10 cellular contexts compared by ENCODE assay signal in genomic region chr12:51855586-51856428, GRCh38. TPM values are rescaled to one million over a fixed set of nuclear protein-coding genes. Genes with fewer than 3 reads are reported as not detected.
A peak's percentile ranks its signal among the peaks of the same experiment; 100 is the strongest.
DNase-seq lines count a peak whose midpoint lies in the region; ATAC-seq and TF ChIP-seq lines count a peak whose summit lies in the region.
"Had no signal": no experiment of that assay in that cellular context is flagged by ENCODE, and none has a peak within 500 bp of the region (broad histone marks: within the 10 kb centered on the region; RNA-seq: fewer than 3 reads in every experiment).

No MANE protein-coding gene starts in this region.

- DNase-seq in HFFc6 (no peak), endothelial cell (ENCODE audit: low spot score) (peak; percentile 58), left lobe of liver (ENCODE audit: low spot score) (no peak), testis (peak; percentile 48)
- no peak for DNase-seq in activated CD8-positive, alpha-beta T cell treated with anti-CD3 and anti-CD28 coated beads, Interleukin-2, amount 10 ng/mL, durations not matched to agents 7 days and 5 days
- DNase-seq in stimulated activated CD4-positive, alpha-beta T cell treated with anti-CD3 and anti-CD28 coated beads, Interleukin-4, amount 100 ng/mL, for 4 hours: no peak
- DNase-seq: activated CD4-positive, alpha-beta T cell treated with anti-CD3 and anti-CD28 coated beads, Interleukin-2, amount 50 U/mL, for 48 hours had no signal

- H3K27ac ChIP-seq in testis: no peak overlapping the region

- peaks cover 3% of the 10 kb centered on the region for H3K4me1 ChIP-seq in testis

- intact Hi-C loops in testis (cut with DNase I; ENCODE audit: low total_unique reads): no loop called here

- CTCF ChIA-PET in activated CD8-positive, alpha-beta T cell treated with anti-CD3 and anti-CD28 coated beads, Interleukin-2, amount 10 ng/mL, durations not matched to agents 7 days and 5 days (lab: Charles Lee): no interaction called here

- H3K27ac Mint-ChIP-seq in HFFc6: peak overlapping the region; percentile 29; the same call in 1 of the 2 replicates
- H3K27ac Mint-ChIP-seq in endothelial cell (ENCODE audit: unreplicated experiment): peak overlapping the region; percentile 30
- H3K27ac Mint-ChIP-seq in activated CD8-positive, alpha-beta T cell treated with anti-CD3 and anti-CD28 coated beads, Interleukin-2, amount 10 ng/mL, durations not matched to agents 7 days and 5 days: no peak overlapping the region
- H3K27ac Mint-ChIP-seq: natural killer cell treated with Interleukin-12 subunit alpha and Interleukin-12 subunit beta and Interleukin-15 and Interleukin-18, amount 100 ng/mL, for 72 hours had no signal

- no peak for TF ChIP-seq POLR2A in testis (IDR thresholded peaks at IDR 0.05)

- no peak overlapping the region for H3K4me3 ChIP-seq in testis

- no peaks in the 10 kb centered on the region for H3K9me3 ChIP-seq in testis

- peaks cover 11% of the 10 kb centered on the region for H3K4me1 Mint-ChIP-seq in HFFc6 (ENCODE audit: low read depth)
- peaks cover 35% of the 10 kb centered on the region for H3K4me1 Mint-ChIP-seq in endothelial cell (ENCODE audit: unreplicated experiment)
- peaks cover 12% of the 10 kb centered on the region for H3K4me1 Mint-ChIP-seq in activated CD8-positive, alpha-beta T cell treated with anti-CD3 and anti-CD28 coated beads, Interleukin-2, amount 10 ng/mL, durations not matched to agents 7 days and 5 days (ENCODE audit: low read depth)

- H3K36me3 Mint-ChIP-seq in HFFc6 (ENCODE audit: low read depth): no peaks in the 10 kb centered on the region
- H3K36me3 Mint-ChIP-seq in endothelial cell (ENCODE audit: low read depth, unreplicated experiment): peaks cover 11% of the 10 kb centered on the region
- H3K36me3 Mint-ChIP-seq in activated CD8-positive, alpha-beta T cell treated with anti-CD3 and anti-CD28 coated beads, Interleukin-2, amount 10 ng/mL, durations not matched to agents 7 days and 5 days (ENCODE audit: low read depth): no peaks in the 10 kb centered on the region
- H3K36me3 Mint-ChIP-seq: natural killer cell treated with Interleukin-12 subunit alpha and Interleukin-12 subunit beta and Interleukin-15 and Interleukin-18, amount 100 ng/mL, for 72 hours had no signal

- no peaks in the 10 kb centered on the region for H3K9me3 Mint-ChIP-seq in HFFc6
- no peaks in the 10 kb centered on the region for H3K9me3 Mint-ChIP-seq in endothelial cell (ENCODE audit: unreplicated experiment)
- H3K9me3 Mint-ChIP-seq in activated CD8-positive, alpha-beta T cell treated with anti-CD3 and anti-CD28 coated beads, Interleukin-2, amount 10 ng/mL, durations not matched to agents 7 days and 5 days (ENCODE audit: insufficient read depth): no peaks in the 10 kb centered on the region
- H3K9me3 Mint-ChIP-seq: natural killer cell treated with Interleukin-12 subunit alpha and Interleukin-12 subunit beta and Interleukin-15 and Interleukin-18, amount 100 ng/mL, for 72 hours had no signal

- WGBS in testis, 2 donors: 12 to 19% methylated on average over 15 to 21 of the region's 21 CpGs

- TF ChIP-seq CTCF in HFFc6 (IDR thresholded peaks at IDR 0.05) (no peak), endothelial cell (IDR thresholded peaks at IDR 0.05; ENCODE audit: unreplicated experiment) (no peak), testis (IDR thresholded peaks at IDR 0.05) (no peak)

- H3K27me3 Mint-ChIP-seq in HFFc6 (ENCODE audit: insufficient read depth) (peaks cover 2% of the 10 kb centered on the region), endothelial cell (ENCODE audit: unreplicated experiment) (peaks cover 15% of the 10 kb centered on the region)
- peaks cover 32% of the 10 kb centered on the region for H3K27me3 Mint-ChIP-seq in activated CD8-positive, alpha-beta T cell treated with anti-CD3 and anti-CD28 coated beads, Interleukin-2, amount 10 ng/mL, durations not matched to agents 7 days and 5 days (ENCODE audit: low read depth)

- H3K27me3 ChIP-seq in testis: no peaks in the 10 kb centered on the region

- POLR2A ChIA-PET in activated CD8-positive, alpha-beta T cell treated with anti-CD3 and anti-CD28 coated beads, Interleukin-2, amount 10 ng/mL, durations not matched to agents 7 days and 5 days (lab: Charles Lee): interaction anchor here (0.7 kb wide), 1 partner anchor 8 kb away, joined by 5 read pairs; no protein-coding TSS in a partner anchor

- H3K36me3 ChIP-seq in testis (ENCODE audit: low read depth, missing control alignments): no peaks in the 10 kb centered on the region

- ATAC-seq in left lobe of liver (peak; percentile 65), HG03196 (IDR thresholded peaks at IDR 0.05; ENCODE audit: unreplicated experiment) (no peak), GM21786 (IDR thresholded peaks at IDR 0.05; ENCODE audit: unreplicated experiment) (no peak)
- ATAC-seq in activated CD8-positive, alpha-beta T cell treated with anti-CD3 and anti-CD28 coated beads, Interleukin-2, amount 10 ng/mL, durations not matched to agents 7 days and 5 days: no peak
- ATAC-seq: natural killer cell treated with Interleukin-12 subunit alpha and Interleukin-12 subunit beta and Interleukin-15 and Interleukin-18, amount 100 ng/mL, for 72 hours had no signal

- H3K4me3 Mint-ChIP-seq in HFFc6 (peak overlapping the region; percentile 76), endothelial cell (ENCODE audit: unreplicated experiment) (peak overlapping the region; percentile 59)
- no peak overlapping the region for H3K4me3 Mint-ChIP-seq in activated CD8-positive, alpha-beta T cell treated with anti-CD3 and anti-CD28 coated beads, Interleukin-2, amount 10 ng/mL, durations not matched to agents 7 days and 5 days
- H3K4me3 Mint-ChIP-seq: natural killer cell treated with Interleukin-12 subunit alpha and Interleukin-12 subunit beta and Interleukin-15 and Interleukin-18, amount 100 ng/mL, for 72 hours had no signal

RNA-seq across cellular contexts. Expression of gene FIGNL2, which starts 7.3 kb away (rescaled TPM):
- total RNA-seq in HFFc6 (2021; fragmentation: NEBNext Ultra II Directional; extraction: Animal tissue kit (Norgen Biotek cat#: 25700)): not detected
- total RNA-seq in endothelial cell (ENCODE audit: unreplicated experiment) (42.0 TPM), left lobe of liver (0.68 TPM), testis (1 to 10 TPM; 1.7 to 2.1 TPM)
- polyA plus RNA-seq in testis (ENCODE audit: insufficient read depth, low read depth, low replicate concordance): 1.1 TPM
- total RNA-seq in activated CD8-positive, alpha-beta T cell treated with anti-CD3 and anti-CD28 coated beads, Interleukin-2, amount 10 ng/mL, durations not matched to agents 7 days and 5 days: under 1 TPM; 0.32 to 0.37 TPM

RNA-seq across cellular contexts. Expression of gene ANKRD33, which starts 32.1 kb away (rescaled TPM):
- not detected for total RNA-seq in HFFc6 (2021; fragmentation: NEBNext Ultra II Directional; extraction: Animal tissue kit (Norgen Biotek cat#: 25700))
- total RNA-seq in endothelial cell (ENCODE audit: unreplicated experiment) (0.31 TPM), left lobe of liver (not detected), testis (under 1 TPM in 1 of 2 donors, not detected in 1; 0.68 TPM)
- 0.25 TPM for polyA plus RNA-seq in testis (ENCODE audit: insufficient read depth, low read depth, low replicate concordance)
- total RNA-seq in activated CD8-positive, alpha-beta T cell treated with anti-CD3 and anti-CD28 coated beads, Interleukin-2, amount 10 ng/mL, durations not matched to agents 7 days and 5 days: not detected
- total RNA-seq: natural killer cell treated with Interleukin-12 subunit alpha and Interleukin-12 subunit beta and Interleukin-15 and Interleukin-18, amount 100 ng/mL, for 72 hours had no signal

RNA-seq across cellular contexts. Expression of gene ACVRL1, which starts 51.5 kb away (rescaled TPM):
- total RNA-seq in HFFc6 (2021; fragmentation: NEBNext Ultra II Directional; extraction: Animal tissue kit (Norgen Biotek cat#: 25700)): 10 to 100 TPM in 3 of 6 experiments, 1 to 10 TPM in 3; 5.4 to 13.5 (median 10.0) TPM
- total RNA-seq in endothelial cell (ENCODE audit: unreplicated experiment) (395 TPM), left lobe of liver (7.1 TPM), testis (1 to 10 TPM; 9.1 to 9.5 TPM)
- 9.9 TPM for polyA plus RNA-seq in testis (ENCODE audit: insufficient read depth, low read depth, low replicate concordance)
- not detected for total RNA-seq in activated CD8-positive, alpha-beta T cell treated with anti-CD3 and anti-CD28 coated beads, Interleukin-2, amount 10 ng/mL, durations not matched to agents 7 days and 5 days
- total RNA-seq: natural killer cell treated with Interleukin-12 subunit alpha and Interleukin-12 subunit beta and Interleukin-15 and Interleukin-18, amount 100 ng/mL, for 72 hours had no signal

Comparison
In these comparisons a context has a peak if more than half of its experiments do, and no peak if none do; other contexts are left out.
1. DNase-seq: peak in endothelial cell (single experiment) and testis (single experiment); none in HFFc6 (single experiment), left lobe of liver (single experiment), activated CD8-positive, alpha-beta T cell treated with anti-CD3 and anti-CD28 coated beads, Interleukin-2, amount 10 ng/mL, durations not matched to agents 7 days and 5 days (single experiment) and stimulated activated CD4-positive, alpha-beta T cell treated with anti-CD3 and anti-CD28 coated beads, Interleukin-4, amount 100 ng/mL, for 4 hours (0 of 2).
2. RNA of gene FIGNL2, which starts 7.3 kb away (total RNA-seq): 42.0 TPM in endothelial cell (single experiment); 1.7 to 2.1 TPM in testis, 0.68 TPM in left lobe of liver (single experiment), 0.32 to 0.37 TPM in activated CD8-positive, alpha-beta T cell treated with anti-CD3 and anti-CD28 coated beads, Interleukin-2, amount 10 ng/mL, durations not matched to agents 7 days and 5 days and not detected in HFFc6; every median in the first group is over 10 times any median in the second.
3. RNA of gene ACVRL1, which starts 51.5 kb away (total RNA-seq): 395 TPM in endothelial cell (single experiment); 5.4 to 13.5 TPM in HFFc6, 9.1 to 9.5 TPM in testis, 7.1 TPM in left lobe of liver (single experiment) and not detected in activated CD8-positive, alpha-beta T cell treated with anti-CD3 and anti-CD28 coated beads, Interleukin-2, amount 10 ng/mL, durations not matched to agents 7 days and 5 days; every median in the first group is over 10 times any median in the second.